Comparison of ENCODE assay signal across 8 cellular contexts in the genomic region with DNA sequence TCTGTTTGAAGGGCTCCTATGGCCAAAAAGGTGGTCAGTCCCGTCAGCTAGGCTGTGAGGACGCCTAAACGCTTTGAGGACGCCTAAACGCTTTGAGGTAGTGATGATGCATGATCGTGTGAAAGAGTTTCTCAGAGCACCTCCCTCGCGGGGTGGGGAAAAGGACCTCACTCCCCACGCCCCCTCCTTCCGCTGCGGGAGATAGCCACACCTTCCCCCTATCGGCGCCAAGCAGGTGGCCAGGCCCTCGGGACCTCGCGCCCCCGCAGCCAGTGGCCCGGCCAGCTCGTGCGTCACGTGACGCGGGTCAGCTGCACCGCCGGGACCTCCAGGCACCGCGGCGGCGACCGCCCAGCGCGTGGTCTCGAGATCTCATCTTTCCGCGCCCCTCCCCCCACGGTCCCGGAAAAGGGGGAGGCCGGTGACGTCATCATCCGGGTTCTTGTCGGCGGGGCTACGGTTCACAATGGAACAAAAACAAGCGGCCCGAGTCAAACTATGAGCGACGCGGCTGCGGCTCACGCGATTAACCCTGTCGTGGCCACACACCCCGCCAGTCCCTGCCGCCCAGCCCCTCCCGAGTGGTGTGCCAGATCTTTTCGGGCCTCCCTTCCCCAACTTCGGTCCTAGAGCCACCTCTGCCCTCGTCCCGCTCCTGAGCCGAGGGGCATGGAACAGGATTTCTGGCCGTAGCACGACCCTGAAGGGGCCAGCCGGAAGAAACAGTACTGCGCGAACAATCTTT. TPM values are rescaled to one million over a fixed set of nuclear protein-coding genes. Genes with fewer than 3 reads are reported as not detected.
DNase-seq lines count a peak whose midpoint lies in the region; FAIRE-seq and TF ChIP-seq lines count a peak whose summit lies in the region.

No MANE protein-coding gene starts in this region.

- H3K36me3 Mint-ChIP-seq in activated T-helper 1 cell treated with anti-CD3 and anti-CD28 coated beads, Interleukin-12 subunit alpha, Interleukin-12 subunit beta, Interleukin-2, Interleukin-4 antibody, amounts not matched to agents 30 ng/mL and 10 ng/mL and 1 ng/mL, durations not matched to agents 14 hours and 24 hours and 36 hours (ENCODE audit: low read depth) = peaks cover 8% of the 10 kb centered on the region

- peak overlapping the region; percentile 99 for H3K27ac Mint-ChIP-seq in activated T-helper 1 cell treated with anti-CD3 and anti-CD28 coated beads, Interleukin-12 subunit alpha, Interleukin-12 subunit beta, Interleukin-2, Interleukin-4 antibody, amounts not matched to agents 30 ng/mL and 10 ng/mL and 1 ng/mL, durations not matched to agents 14 hours and 24 hours and 36 hours

- no peaks in the 10 kb centered on the region for H3K27me3 ChIP-seq in DOHH2 (ENCODE audit: control insufficient read depth, low read length)
- no peaks in the 10 kb centered on the region for H3K27me3 ChIP-seq in GM23248 (replicated peaks; ENCODE audit: insufficient read depth)
- H3K27me3 ChIP-seq in Karpas-422 (ENCODE audit: low read length) = 0 out of 2 replicates have a peak, but pooled peaks cover 2% of the 10 kb centered on the region
- H3K27me3 ChIP-seq in esophagus squamous epithelium = no peaks in the 10 kb centered on the region
- H3K27me3 ChIP-seq in muscle layer of duodenum (ENCODE audit: low read depth, low read length) = no peaks in the 10 kb centered on the region

- H3K9me3 Mint-ChIP-seq in activated T-helper 1 cell treated with anti-CD3 and anti-CD28 coated beads, Interleukin-12 subunit alpha, Interleukin-12 subunit beta, Interleukin-2, Interleukin-4 antibody, amounts not matched to agents 30 ng/mL and 10 ng/mL and 1 ng/mL, durations not matched to agents 14 hours and 24 hours and 36 hours = no peaks in the 10 kb centered on the region

- H3K4me3 ChIP-seq in DOHH2 (ENCODE audit: low read length) (peak overlapping the region; percentile 94), GM23248 (peak overlapping the region; percentile 98), Karpas-422 (ENCODE audit: low read length) (peak overlapping the region; percentile 79), esophagus squamous epithelium (peak overlapping the region; percentile 79 to 98 (median 90)), muscle layer of duodenum (ENCODE audit: low read depth in 1 of 2, low read length in 2 of 2) (peak overlapping the region; percentile 59 to 75)

- no peaks in the 10 kb centered on the region for H3K9me3 ChIP-seq in DOHH2 (ENCODE audit: control insufficient read depth, insufficient read depth, low read length)
- H3K9me3 ChIP-seq in GM23248 (ENCODE audit: low read depth) = no peaks in the 10 kb centered on the region
- no peaks in the 10 kb centered on the region for H3K9me3 ChIP-seq in Karpas-422 (ENCODE audit: low read length)
- no peaks in the 10 kb centered on the region for H3K9me3 ChIP-seq in esophagus squamous epithelium
- no peaks in the 10 kb centered on the region for H3K9me3 ChIP-seq in muscle layer of duodenum (ENCODE audit: control insufficient read depth in 1 of 2, low read length in 2 of 2)

- peak overlapping the region; percentile 100 for H3K9ac ChIP-seq in GM23248
- H3K9ac ChIP-seq in Karpas-422 (ENCODE audit: low read length) = peak overlapping the region; percentile 87

- H2AFZ ChIP-seq in GM23248 = peak overlapping the region; percentile 90
- peak overlapping the region; percentile 86 for H2AFZ ChIP-seq in Karpas-422 (ENCODE audit: low read length)

- TF ChIP-seq CTCF in DOHH2 (IDR thresholded peaks at IDR 0.05; ENCODE audit: low read depth, low read length, poor library complexity, severe bottlenecking) = no peak
- peak in 3 of 6 experiments; percentile 4 to 33 (median 18) for TF ChIP-seq CTCF in esophagus squamous epithelium (IDR thresholded peaks at IDR 0.05)

- H3F3A ChIP-seq in DOHH2 (ENCODE audit: control insufficient read depth, insufficient read depth) = no peaks in the 10 kb centered on the region
- H3F3A ChIP-seq in GM23248 (ENCODE audit: insufficient read depth) = peaks cover 26% of the 10 kb centered on the region; the same call in 1 of the 2 replicates

- H3K4me2 ChIP-seq in DOHH2 (ENCODE audit: low read length) = peak overlapping the region; percentile 90
- H3K4me2 ChIP-seq in GM23248 (ENCODE audit: unreplicated experiment) = peak overlapping the region; percentile 94
- H3K4me2 ChIP-seq in Karpas-422 (ENCODE audit: low read depth, low read length, poor library complexity, severe bottlenecking) = peak overlapping the region; percentile 83

- DNase-seq in GM23248 (peak; percentile 95), Karpas-422 (peak; percentile 99), RCC 7860 (ENCODE audit: low spot score) (peak; percentile 87), esophagus squamous epithelium (lab: John Stamatoyannopoulos, UW) (peak; percentile 98)
- DNase-seq in activated T-helper 1 cell treated with anti-CD3 and anti-CD28 coated beads, Interleukin-12 subunit alpha, Interleukin-12 subunit beta, Interleukin-2, Interleukin-4 antibody, amounts not matched to agents 30 ng/mL and 10 ng/mL and 1 ng/mL, durations not matched to agents 14 hours and 24 hours and 36 hours (ENCODE audit: low spot score) = peak; percentile 85
- DNase-seq in stimulated activated CD8-positive, alpha-beta memory T cell treated with anti-CD3 and anti-CD28 coated beads, Interleukin-7, amount 100 ng/mL, for 24 hours (ENCODE audit: low read depth) = peak; percentile 92

- intact Hi-C loops in activated T-helper 1 cell treated with anti-CD3 and anti-CD28 coated beads, Interleukin-12 subunit alpha, Interleukin-12 subunit beta, Interleukin-2, Interleukin-4 antibody, amounts not matched to agents 30 ng/mL and 10 ng/mL and 1 ng/mL, durations not matched to agents 14 hours and 24 hours and 36 hours (cut with micrococcal nuclease) = loop anchor here (1.0 to 10.0 kb wide), 9 partner anchors 74 to 990 kb away; partner anchors contain the start of genes ATP6AP2, BCOR, CASK and CXorf38
- intact Hi-C loops in esophagus squamous epithelium (cut with DNase I) = no loop called here

- H3K4me1 Mint-ChIP-seq in activated T-helper 1 cell treated with anti-CD3 and anti-CD28 coated beads, Interleukin-12 subunit alpha, Interleukin-12 subunit beta, Interleukin-2, Interleukin-4 antibody, amounts not matched to agents 30 ng/mL and 10 ng/mL and 1 ng/mL, durations not matched to agents 14 hours and 24 hours and 36 hours (ENCODE audit: low read depth) = peaks cover 15% of the 10 kb centered on the region

- FAIRE-seq in RCC 7860 (lab: Jason Lieb, UNC) = peak; percentile 74

- peaks cover 30% of the 10 kb centered on the region for H3K36me3 ChIP-seq in DOHH2 (ENCODE audit: control insufficient read depth, low read length)
- H3K36me3 ChIP-seq in GM23248 (ENCODE audit: low read depth) = no peaks in the 10 kb centered on the region
- H3K36me3 ChIP-seq in Karpas-422 (ENCODE audit: insufficient read depth, low read length) = peaks cover 16% of the 10 kb centered on the region; the same call in 1 of the 2 replicates
- no peaks in the 10 kb centered on the region for H3K36me3 ChIP-seq in esophagus squamous epithelium
- peaks cover 0 to 4% of the 10 kb centered on the region in 2 donors for H3K36me3 ChIP-seq in muscle layer of duodenum (ENCODE audit: control insufficient read depth in 1 of 2, insufficient read depth in 2 of 2, low read length in 2 of 2)

- peak in 3 of 4 donors; percentile 19 to 60 (median 44) for TF ChIP-seq POLR2A in esophagus squamous epithelium (IDR thresholded peaks at IDR 0.05)

- in situ Hi-C loops in GM23248 (cut with MboI) = no loop called here

- 0 out of 2 replicates have a peak, but pooled peaks cover 3% of the 10 kb centered on the region for H4K20me1 ChIP-seq in DOHH2 (ENCODE audit: control insufficient read depth, insufficient read depth, low read depth, low read length)
- H4K20me1 ChIP-seq in GM23248 (ENCODE audit: insufficient read depth) = peaks cover 9% of the 10 kb centered on the region
- H4K20me1 ChIP-seq in Karpas-422 (ENCODE audit: insufficient read depth, low read depth, low read length) = peaks cover 30% of the 10 kb centered on the region

- H3K27me3 Mint-ChIP-seq in activated T-helper 1 cell treated with anti-CD3 and anti-CD28 coated beads, Interleukin-12 subunit alpha, Interleukin-12 subunit beta, Interleukin-2, Interleukin-4 antibody, amounts not matched to agents 30 ng/mL and 10 ng/mL and 1 ng/mL, durations not matched to agents 14 hours and 24 hours and 36 hours (ENCODE audit: insufficient read depth) = no peaks in the 10 kb centered on the region

- H3K4me1 ChIP-seq in DOHH2 (ENCODE audit: control insufficient read depth, low read length) = peaks cover 55% of the 10 kb centered on the region
- H3K4me1 ChIP-seq in GM23248 (ENCODE audit: insufficient read depth) = peaks cover 8% of the 10 kb centered on the region; the same call in 1 of the 2 replicates
- H3K4me1 ChIP-seq in Karpas-422 (ENCODE audit: low read length) = peaks cover 48% of the 10 kb centered on the region
- peaks cover 3 to 23% (median 4%) of the 10 kb centered on the region in 3 donors for H3K4me1 ChIP-seq in esophagus squamous epithelium
- H3K4me1 ChIP-seq in muscle layer of duodenum (ENCODE audit: control insufficient read depth in 1 of 2, insufficient read depth in 2 of 2, low read length in 2 of 2) = peaks cover 0 to 8% of the 10 kb centered on the region in 2 donors

- H3K9me2 ChIP-seq in DOHH2 (replicated peaks; ENCODE audit: control insufficient read depth, low read length) (no peaks in the 10 kb centered on the region), GM23248 (ENCODE audit: insufficient read depth) (no peaks in the 10 kb centered on the region), Karpas-422 (replicated peaks; ENCODE audit: insufficient read depth, low read length) (peaks cover 4% of the 10 kb centered on the region; the same call in 1 of the 2 replicates)

- whole genome bisulfite sequencing in GM23248 (ENCODE audit: low coverage in 1 of 2, low lambda C conversion rate in 2 of 2, missing lambda C conversion rate in 2 of 2), 2 experiments = 0 to 1% methylated on average over 3 to 52 of the region's 65 CpGs
- WGBS in esophagus squamous epithelium, 2 donors = 0% methylated on average over 11 of the region's 65 CpGs; no CpG with 5 or more reads in 1 of the 2 donors

- H3K27ac ChIP-seq in DOHH2 (ENCODE audit: low read depth, low read length) (peak overlapping the region; percentile 98), GM23248 (peak overlapping the region; percentile 100), Karpas-422 (ENCODE audit: low read length) (peak overlapping the region; percentile 92), esophagus squamous epithelium (peak overlapping the region; percentile 98 to 99 (median 98)), muscle layer of duodenum (ENCODE audit: low read length) (peak overlapping the region; percentile 95)

- H3K4me3 Mint-ChIP-seq in activated T-helper 1 cell treated with anti-CD3 and anti-CD28 coated beads, Interleukin-12 subunit alpha, Interleukin-12 subunit beta, Interleukin-2, Interleukin-4 antibody, amounts not matched to agents 30 ng/mL and 10 ng/mL and 1 ng/mL, durations not matched to agents 14 hours and 24 hours and 36 hours = peak overlapping the region; percentile 90

- H3K79me2 ChIP-seq in DOHH2 (ENCODE audit: control insufficient read depth, low read length) (peaks cover 47% of the 10 kb centered on the region), GM23248 (ENCODE audit: insufficient read depth) (peaks cover 42% of the 10 kb centered on the region), Karpas-422 (ENCODE audit: low read length) (peaks cover 42% of the 10 kb centered on the region)

RNA-seq across cellular contexts. Expression of gene USP9X, which starts 0.7 kb away (rescaled TPM):
- total RNA-seq in GM23248 (2014; rRNA removed; shearing (Covaris generic)) = 72.3 and 76.1 TPM in 2 replicates
- 21.5 and 23.9 TPM in 2 replicates for polyA plus RNA-seq in GM23248 (2016; fragmentation: Nextera tagmentation; extraction: Ambion mirVana)
- total RNA-seq in Karpas-422 (2014; rRNA removed; shearing (Covaris generic); ENCODE audit: low replicate concordance) = 68.8 and 160 TPM in 2 replicates
- total RNA-seq in activated T-helper 1 cell treated with anti-CD3 and anti-CD28 coated beads, Interleukin-12 subunit alpha, Interleukin-12 subunit beta, Interleukin-2, Interleukin-4 antibody, amounts not matched to agents 30 ng/mL and 10 ng/mL and 1 ng/mL, durations not matched to agents 14 hours and 24 hours and 36 hours = 50.4 and 53.5 TPM in 2 replicates
- 10 to 100 TPM; 36.7 to 76.1 (median 56.4) TPM for total RNA-seq in esophagus squamous epithelium

Comparison
In these comparisons a context has a peak if more than half of its experiments do, and no peak if none do; other contexts are left out.
1. Peak in every context shown above with its lines: DNase-seq, H3K4me3 ChIP-seq and H3K27ac ChIP-seq.